8 cellular contexts compared by ENCODE assay signal in the genomic region with DNA sequence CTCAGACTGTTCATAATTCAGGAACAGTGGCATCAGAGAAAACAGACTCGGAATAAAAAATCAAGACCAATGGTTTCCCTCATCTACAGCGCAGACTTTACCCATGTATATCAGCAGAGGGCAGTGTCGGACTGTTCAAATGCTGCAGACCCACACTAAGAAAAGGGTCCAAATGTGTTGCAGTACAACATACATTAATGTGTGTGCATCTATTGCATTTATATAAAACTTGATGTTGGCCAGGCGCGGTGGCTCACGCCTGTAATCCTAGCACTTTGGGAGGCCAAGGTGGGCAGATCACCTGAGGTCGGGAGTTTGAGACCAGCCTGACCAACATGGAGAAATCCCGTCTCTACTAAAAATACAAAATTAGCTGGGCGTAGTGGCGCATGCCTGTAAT. TPM values are rescaled to one million over a fixed set of nuclear protein-coding genes. Genes with fewer than 3 reads are reported as not detected.
A peak's percentile ranks its signal among the peaks of the same experiment; 100 is the strongest.
DNase-seq lines count a peak whose midpoint lies in the region; ATAC-seq and TF ChIP-seq lines count a peak whose summit lies in the region.
"Not testable (repeated sequence)": the region's sequence is repeated elsewhere in the genome, so short reads cannot be mapped to it uniquely, and the experiment has no call there.

No MANE protein-coding gene starts in this region.

- not testable (repeated sequence) for H3K9ac ChIP-seq in HCT116 (ENCODE audit: low read length); mesendoderm (ENCODE audit: low read length)

- peaks cover 23 to 35% of the 10 kb centered on the region in 2 experiments for H3K4me1 ChIP-seq in HCT116 (ENCODE audit: control insufficient read depth in 1 of 2, insufficient read depth in 2 of 2, low read length in 2 of 2)
- not testable (repeated sequence) for H3K4me1 ChIP-seq in mesendoderm (ENCODE audit: control insufficient read depth, low read depth, low read length)

- not testable (repeated sequence) for H3K27ac Mint-ChIP-seq in CD4-positive, alpha-beta T cell
- H3K27ac Mint-ChIP-seq in T-helper 17 cell = peak overlapping the region; percentile 73

- not testable (repeated sequence) for H3K4me3 Mint-ChIP-seq in CD4-positive, alpha-beta T cell; T-helper 17 cell

- peak; percentile 76 for TF ChIP-seq CTCF in CD4-positive, alpha-beta T cell (IDR thresholded peaks at IDR 0.05)
- peak; percentile 33 to 68 (median 59); a peak in 5 of 6 replicates for TF ChIP-seq CTCF in HCT116 (IDR thresholded peaks at IDR 0.05 in 2 of 3, conservative IDR thresholded peaks at IDR 0.05 in 1 of 3; ENCODE audit: borderline replicate concordance in 1 of 3, insufficient read depth in 1 of 3, low read depth in 2 of 3, low read length in 2 of 3)
- TF ChIP-seq CTCF in fibroblast of mammary gland (conservative IDR thresholded peaks at IDR 0.05; ENCODE audit: control insufficient read depth, insufficient read depth, low read depth, low read length) = peak; percentile 58

- not testable (repeated sequence) for H4K5ac ChIP-seq in mesendoderm (ENCODE audit: low read length)

- not testable (repeated sequence) for H3K27me3 ChIP-seq in CD4-positive, alpha-beta T cell (ENCODE audit: control insufficient read depth, insufficient read depth, low read length); HCT116 (ENCODE audit: insufficient read depth, low read length); mesendoderm (ENCODE audit: insufficient read depth, low read length, poor library complexity)

- intact Hi-C loops in CD4-positive, alpha-beta T cell (cut with DNase I, micrococcal nuclease) = loop anchor here (1.0 to 10.0 kb wide), 8 partner anchors 85 to 1475 kb away; no protein-coding TSS in a partner anchor
- intact Hi-C loops in HCT116 (cut with micrococcal nuclease) = loop anchor here (2.0 to 5.0 kb wide), 3 partner anchors 85 to 161 kb away; no protein-coding TSS in a partner anchor

- not testable (repeated sequence) for H3K23ac ChIP-seq in mesendoderm (ENCODE audit: low read length)

- peak; percentile 72 for TF ChIP-seq RAD21 in HCT116 (IDR thresholded peaks at IDR 0.05; ENCODE audit: low read depth)

- H3K36me3 ChIP-seq in HCT116 (ENCODE audit: control insufficient read depth in 1 of 2, insufficient read depth in 2 of 2, low read length in 2 of 2) (peaks cover 64 to 90% of the 10 kb centered on the region in 2 experiments), mesendoderm (ENCODE audit: control insufficient read depth, insufficient read depth, low read length) (peaks cover 26% of the 10 kb centered on the region)

- not testable (repeated sequence) for BruUV-seq in HCT116 (replicated peaks; lab: Mats Ljungman, UMichigan)

- H3K56ac ChIP-seq in mesendoderm (ENCODE audit: low read length) = not testable (repeated sequence)

- H2AK5ac ChIP-seq in mesendoderm (ENCODE audit: low read length) = not testable (repeated sequence)

- not testable (repeated sequence) for H3K9me3 ChIP-seq in CD4-positive, alpha-beta T cell (ENCODE audit: control insufficient read depth, low read length); HCT116 (ENCODE audit: control insufficient read depth in 1 of 2, insufficient read depth in 1 of 2, low read depth in 1 of 2, low read length in 2 of 2); T-helper 17 cell (ENCODE audit: control insufficient read depth, low read length, poor library complexity, severe bottlenecking)

- not testable (repeated sequence) for H3K79me1 ChIP-seq in mesendoderm (ENCODE audit: low read length)

- CTCF ChIA-PET in CD4-positive, alpha-beta T cell (lab: Charles Lee) = interaction anchor here (0.5 to 1.7 kb wide), 8 partner anchors 13 to 672 kb away, joined by 3 to 5 read pairs (median 3); no protein-coding TSS in a partner anchor
- CTCF ChIA-PET in HCT116 (lab: Charles Lee) = interaction anchor here (0.9 to 2.8 kb wide), 5 partner anchors 10 to 161 kb away, joined by 3 to 18 read pairs (median 5); no protein-coding TSS in a partner anchor

- not testable (repeated sequence) for H2BK120ac ChIP-seq in mesendoderm (ENCODE audit: low read depth, low read length)

- H4K20me1 ChIP-seq in HCT116 (ENCODE audit: insufficient read depth) = peaks cover 10% of the 10 kb centered on the region; the same call in 1 of the 2 replicates

- H3K4me2 ChIP-seq in HCT116 (ENCODE audit: low read length); mesendoderm (ENCODE audit: low read length): not testable (repeated sequence)

- RAD21 ChIA-PET in HCT116 (lab: Charles Lee; ENCODE audit: low non-redundant PET in 1 of 2, low total read pairs in 2 of 2, uncharacterized antibody in 2 of 2, unreplicated experiment in 2 of 2) = interaction anchor here in 1 of 2 experiments (0.7 kb wide), 1 partner anchor 84 kb away, joined by 5 read pairs; no protein-coding TSS in a partner anchor

- H3K4ac ChIP-seq in mesendoderm (ENCODE audit: low read depth, low read length) = not testable (repeated sequence)

- POLR2A ChIA-PET in CD4-positive, alpha-beta T cell (lab: Charles Lee) = not testable (repeated sequence)
- POLR2A ChIA-PET in HCT116 (lab: Charles Lee) = interaction anchor here (1.4 kb wide), 1 partner anchor 15 kb away, joined by 4 read pairs; no protein-coding TSS in a partner anchor

- peaks cover 100% of the 10 kb centered on the region for H3K79me2 ChIP-seq in HCT116 (ENCODE audit: insufficient read depth, low read length)
- not testable (repeated sequence) for H3K79me2 ChIP-seq in mesendoderm (ENCODE audit: control insufficient read depth, insufficient read depth, low read length)

- H2BK5ac ChIP-seq in mesendoderm (ENCODE audit: low read length) = not testable (repeated sequence)

- not testable (repeated sequence) for H3K27ac ChIP-seq in CD4-positive, alpha-beta T cell (ENCODE audit: low read depth, low read length); HCT116 (ENCODE audit: low read depth, low read length); mesendoderm (ENCODE audit: low read depth, low read length)

- not testable (repeated sequence) for H3K18ac ChIP-seq in mesendoderm (ENCODE audit: low read length)

- not testable (repeated sequence) for H3K9me2 ChIP-seq in HCT116 (ENCODE audit: insufficient read depth)

- no CpG with 5 or more reads among the region's 10 CpGs for WGBS in mesendoderm (ENCODE audit: extremely low coverage, insufficient coverage, low lambda C conversion rate)

- peaks cover 19% of the 10 kb centered on the region for H3K4me1 Mint-ChIP-seq in CD4-positive, alpha-beta T cell (ENCODE audit: low read depth)
- peaks cover 25% of the 10 kb centered on the region for H3K4me1 Mint-ChIP-seq in T-helper 17 cell

- peak; percentile 77 for ATAC-seq in CD4-positive, alpha-beta T cell (ENCODE audit: poor library complexity)
- peak; percentile 68 for ATAC-seq in HCT116
- ATAC-seq in T-helper 17 cell = peak; percentile 74

- peak; percentile 6 to 41 (median 22) for DNase-seq in CD4-positive, alpha-beta T cell
- DNase-seq in HCT116 (ENCODE audit: low read depth, low spot score) (peak; percentile 39), NCI-H2171 (lab: John Stamatoyannopoulos, UW) (peak; percentile 30), T-helper 17 cell (peak in 1 of 3 donors; percentile 19), fibroblast of mammary gland (ENCODE audit: low read depth) (peak; percentile 70), mesendoderm (peak; percentile 51)
- peak; percentile 33 for DNase-seq in activated naive CD4-positive, alpha-beta T cell treated with anti-CD3 and anti-CD28 coated beads, Interleukin-2, amount 50 U/mL, for 16 hours
- peak; percentile 11 to 26 (median 14) for DNase-seq in stimulated activated CD4-positive, alpha-beta T cell treated with anti-CD3 and anti-CD28 coated beads, TNF-alpha, amount 100 ng/mL, for 24 hours (ENCODE audit: low read depth in 3 of 3)

- not testable (repeated sequence) for TF ChIP-seq POLR2A in HCT116 (IDR thresholded peaks at IDR 0.05; ENCODE audit: borderline replicate concordance, extremely low read depth, insufficient read depth, insufficient read length)

- not testable (repeated sequence) for H3K27me3 Mint-ChIP-seq in CD4-positive, alpha-beta T cell; T-helper 17 cell

- not testable (repeated sequence) for H4K8ac ChIP-seq in mesendoderm (ENCODE audit: low read depth, low read length)

- not testable (repeated sequence) for H2BK15ac ChIP-seq in mesendoderm (replicated peaks; ENCODE audit: low read depth)

- not testable (repeated sequence) for H2AFZ ChIP-seq in HCT116 (ENCODE audit: low read depth, low read length, poor library complexity, severe bottlenecking)

- peaks cover 77% of the 10 kb centered on the region for H3K36me3 Mint-ChIP-seq in CD4-positive, alpha-beta T cell (ENCODE audit: low read depth)
- H3K36me3 Mint-ChIP-seq in T-helper 17 cell (ENCODE audit: low read depth) = not testable (repeated sequence)

- not testable (repeated sequence) for H3K4me3 ChIP-seq in HCT116 (replicated peaks in 1 of 2; ENCODE audit: low read depth in 1 of 2, low read length in 2 of 2); fibroblast of mammary gland (ENCODE audit: control insufficient read depth, low read depth, low read length); mesendoderm (ENCODE audit: low read length)

- H3K9me3 Mint-ChIP-seq in CD4-positive, alpha-beta T cell = not testable (repeated sequence)

RNA-seq across cellular contexts. Expression of a gene that starts 38.0 kb away (rescaled TPM):
- 10 to 100 TPM; 70.8 to 74.5 TPM for total RNA-seq in CD4-positive, alpha-beta T cell
- 1,298 TPM for total RNA-seq in HCT116 (2021; ENCODE audit: unreplicated experiment)
- 1,797 and 1,965 TPM in 2 replicates for polyA plus RNA-seq in HCT116 (2012)
- 100 to 1,000 TPM; 186 to 190 TPM for total RNA-seq in T-helper 17 cell
- 433 TPM for polyA plus RNA-seq in mesendoderm (2013, experiment 1 of 2)
- polyA plus RNA-seq in mesendoderm (2013, experiment 2 of 2) = 451 TPM
